Comparison of ENCODE assay signal across 21 cellular contexts in the genomic region with DNA sequence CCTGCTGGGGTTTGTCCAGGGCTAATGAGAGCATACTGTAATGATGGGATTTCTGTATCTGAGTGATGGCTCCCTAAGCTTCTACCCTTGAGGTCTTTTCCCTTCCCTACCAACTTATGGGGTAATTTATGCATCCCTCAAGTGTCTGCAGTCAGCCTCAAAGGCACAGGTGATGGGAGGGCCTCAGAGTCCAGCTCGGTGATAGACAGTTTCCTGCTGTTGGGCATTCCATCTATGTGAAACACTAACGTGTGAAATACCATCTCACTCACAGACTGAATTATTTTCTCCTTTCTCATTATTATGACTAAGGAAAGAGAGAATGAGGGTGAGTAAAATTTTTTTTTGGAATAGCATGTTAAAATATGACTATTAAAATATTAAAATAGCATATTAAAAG.
"Had no signal": no experiment of that assay in that cellular context is flagged by ENCODE, and none has a peak within 500 bp of the region (broad histone marks: within the 10 kb centered on the region; RNA-seq: fewer than 3 reads in every experiment).

No MANE protein-coding gene starts in this region.

- H3K27ac ChIP-seq: SK-N-MC, VCaP had no signal

- ATAC-seq: activated T-helper 17 cell treated with anti-CD3 and anti-CD28 coated beads, Interleukin-2, amount 50 U/mL, for 72 hours; Panc1; Right ventricle myocardium inferior had no signal

- H3K4me3 ChIP-seq: SK-N-MC had no signal

- DNase-seq: activated CD4-positive, alpha-beta memory T cell treated with anti-CD3 and anti-CD28 coated beads, Interleukin-2, amount 10 ng/mL, durations not matched to agents 7 days and 5 days; activated CD4-positive, alpha-beta T cell treated with anti-CD3 and anti-CD28 coated beads, Interleukin-2, amount 10 ng/mL, durations not matched to agents 7 days and 5 days; activated CD4-positive, CD25-positive, alpha-beta regulatory T cell; activated gamma-delta T cell; activated naive CD4-positive, alpha-beta T cell treated with anti-CD3 and anti-CD28 coated beads for 36 hours; activated T-cell treated with anti-CD3 and anti-CD28 coated beads for 4 hours; activated T-cell treated with anti-CD3 and anti-CD28 coated beads, Interleukin-2, amount 50 U/mL, for 48 hours; amygdala; cerebellar nuclear complex; NCI-H1048; NCI-H146; NCI-H1930; NCI-H524; OCI-M1; RPMI8226; T-helper 1 cell had no signal
